Comparison of ENCODE assay signal across 15 cellular contexts in genomic region chr3:104425416-104425815, GRCh38.
"Had no signal": no experiment of that assay in that cellular context is flagged by ENCODE, and none has a peak within 500 bp of the region (broad histone marks: within the 10 kb centered on the region; RNA-seq: fewer than 3 reads in every experiment).

No MANE protein-coding gene starts in this region.

- H3K27ac ChIP-seq: foreskin keratinocyte, thyroid gland had no signal

- H3K9me3 ChIP-seq: thyroid gland had no signal

- H3K4me3 ChIP-seq: thyroid gland had no signal

- H3K4me1 ChIP-seq: foreskin keratinocyte, thyroid gland had no signal

- H3K36me3 ChIP-seq: thyroid gland had no signal

- DNase-seq: activated CD4-positive, alpha-beta T cell treated with anti-CD3 and anti-CD28 coated beads, Interleukin-2, amount 10 ng/mL, durations not matched to agents 7 days and 5 days; activated CD4-positive, CD25-positive, alpha-beta regulatory T cell; activated gamma-delta T cell treated with Interleukin-2 at 50 U/mL for 16 hours; activated naive CD8-positive, alpha-beta T cell treated with anti-CD3 and anti-CD28 coated beads for 36 hours; cerebellar nuclear complex; effector memory CD8-positive, alpha-beta T cell; foreskin keratinocyte; glutamatergic neuron; hypothalamus; left ventricle myocardium superior; nucleus accumbens; stimulated activated CD4-positive, alpha-beta T cell treated with anti-CD3 and anti-CD28 coated beads, Interleukin-2, amount 100 ng/mL, for 48 hours; stimulated activated naive B cell treated with anti-CD40 and anti-IgM and Interleukin-4, amounts not matched to agents 10 μg/mL and 1 μg/mL and 100 μg/mL, for 72 hours; thyroid gland had no signal

- FAIRE-seq: urothelium cell line had no signal

- H3K27me3 ChIP-seq: foreskin keratinocyte, thyroid gland had no signal
